ENCODE assay signal across 8 cellular contexts in genomic region chr3:50320853-50321145, GRCh38. TPM values are rescaled to one million over a fixed set of nuclear protein-coding genes. Genes with fewer than 3 reads are reported as not detected.
DNase-seq lines count a peak whose midpoint lies in the region; ATAC-seq and TF ChIP-seq lines count a peak whose summit lies in the region.

No MANE protein-coding gene starts in this region.

- peak overlapping the region; percentile 72 to 91 for H3K9ac ChIP-seq in colonic mucosa (ENCODE audit: low read depth in 2 of 2, low read length in 2 of 2)

- no peaks in the 10 kb centered on the region for H3K9me3 ChIP-seq in colonic mucosa

- H3K36me3 ChIP-seq in colonic mucosa: no peaks in the 10 kb centered on the region

- DNase-seq in CD14-positive monocyte (ENCODE audit: low spot score) (no peak), colonic mucosa (no peak), DMS 273 (lab: John Stamatoyannopoulos, UW; ENCODE audit: unreplicated experiment) (no peak), NCI-H2107 treated with DMSO at 0.1 percent for 48 hours (lab: John Stamatoyannopoulos, UW; ENCODE audit: unreplicated experiment) (no peak)
- DNase-seq in Jurkat, Clone E6-1 (ENCODE audit: low read depth, low spot score): no peak
- DNase-seq in natural killer cell treated with Interleukin-12 subunit alpha and Interleukin-12 subunit beta and Interleukin-15 and Interleukin-18, amount 100 ng/mL, for 72 hours (ENCODE audit: low spot score): no peak
- DNase-seq in central memory CD4-positive, alpha-beta T cell: no peak

- H3K27ac ChIP-seq in colonic mucosa: peak overlapping the region; percentile 81

- peaks cover 0 to 4% (median 2%) of the 10 kb centered on the region in 3 donors for H3K27me3 Mint-ChIP-seq in CD14-positive monocyte (ENCODE audit: low read depth in 3 of 3)
- no peaks in the 10 kb centered on the region for H3K27me3 Mint-ChIP-seq in natural killer cell treated with Interleukin-12 subunit alpha and Interleukin-12 subunit beta and Interleukin-15 and Interleukin-18, amount 100 ng/mL, for 72 hours

- peaks cover 81% of the 10 kb centered on the region for H3K4me1 Mint-ChIP-seq in CD14-positive monocyte
- peaks cover 22 to 37% of the 10 kb centered on the region in 2 donors for H3K4me1 Mint-ChIP-seq in natural killer cell treated with Interleukin-12 subunit alpha and Interleukin-12 subunit beta and Interleukin-15 and Interleukin-18, amount 100 ng/mL, for 72 hours (ENCODE audit: low read depth in 2 of 2)

- peak overlapping the region; percentile 98 for H3K4me3 ChIP-seq in Jurkat, Clone E6-1 (ENCODE audit: low read length)
- H3K4me3 ChIP-seq in colonic mucosa: peak overlapping the region; percentile 66

- peaks cover 18 to 35% of the 10 kb centered on the region in 2 donors for H3K36me3 Mint-ChIP-seq in CD14-positive monocyte
- no peaks in the 10 kb centered on the region for H3K36me3 Mint-ChIP-seq in natural killer cell treated with Interleukin-12 subunit alpha and Interleukin-12 subunit beta and Interleukin-15 and Interleukin-18, amount 100 ng/mL, for 72 hours

- no peaks in the 10 kb centered on the region for H3K27me3 ChIP-seq in colonic mucosa

- TF ChIP-seq CTCF in CD14-positive monocyte (IDR thresholded peaks at IDR 0.05): no peak
- TF ChIP-seq CTCF in colonic mucosa (IDR thresholded peaks at IDR 0.05): no peak

- no peak for ATAC-seq in natural killer cell treated with Interleukin-12 subunit alpha and Interleukin-12 subunit beta and Interleukin-15 and Interleukin-18, amount 100 ng/mL, for 72 hours
- no peak for ATAC-seq in GM18519 (IDR thresholded peaks at IDR 0.05; ENCODE audit: low FRiP score, unreplicated experiment)

- no peaks in the 10 kb centered on the region for H3K9me3 Mint-ChIP-seq in CD14-positive monocyte
- no peaks in the 10 kb centered on the region for H3K9me3 Mint-ChIP-seq in natural killer cell treated with Interleukin-12 subunit alpha and Interleukin-12 subunit beta and Interleukin-15 and Interleukin-18, amount 100 ng/mL, for 72 hours

- peak overlapping the region; percentile 38 to 90 (median 87) for H3K27ac Mint-ChIP-seq in CD14-positive monocyte
- peak overlapping the region; percentile 50 to 87 for H3K27ac Mint-ChIP-seq in natural killer cell treated with Interleukin-12 subunit alpha and Interleukin-12 subunit beta and Interleukin-15 and Interleukin-18, amount 100 ng/mL, for 72 hours

- intact Hi-C loops in CD14-positive monocyte (cut with micrococcal nuclease) (loop anchor here (2.0 kb wide), 1 partner anchor 22 kb away; the partner anchor contains the start of genes HYAL3 (in 2 of the 2) and NAA80 (in 2 of the 2)), colonic mucosa (cut with DNase I) (loop anchor here (10.0 kb wide), 1 partner anchor 46 kb away; the partner anchor contains the start of gene LSMEM2)

- peak overlapping the region; percentile 86 to 94 for H3K4me3 Mint-ChIP-seq in CD14-positive monocyte
- H3K4me3 Mint-ChIP-seq in natural killer cell treated with Interleukin-12 subunit alpha and Interleukin-12 subunit beta and Interleukin-15 and Interleukin-18, amount 100 ng/mL, for 72 hours: peak overlapping the region; percentile 79

- peaks cover 38% of the 10 kb centered on the region for H3K4me1 ChIP-seq in colonic mucosa

RNA-seq across cellular contexts. Expression of gene HYAL2, which starts 1.7 kb away (rescaled TPM):
- polyA plus RNA-seq in CD14-positive monocyte: 10 to 100 TPM; 18.3 to 25.8 TPM
- polyA plus RNA-seq in Jurkat, Clone E6-1 (2012; ENCODE audit: insufficient read depth, insufficient read length): 24.7 TPM
- total RNA-seq in colonic mucosa: 10 to 100 TPM; 31.3 to 37.1 TPM
- 10 to 100 TPM in 1 of 2 donors, 1 to 10 TPM in 1; 5.6 to 11.1 TPM for total RNA-seq in natural killer cell treated with Interleukin-12 subunit alpha and Interleukin-12 subunit beta and Interleukin-15 and Interleukin-18, amount 100 ng/mL, for 72 hours

RNA-seq across cellular contexts. Expression of gene TUSC2, which starts 7.2 kb away (rescaled TPM):
- polyA plus RNA-seq in CD14-positive monocyte: 10 to 100 TPM; 47.0 to 55.7 TPM
- polyA plus RNA-seq in Jurkat, Clone E6-1 (2012; ENCODE audit: insufficient read depth, insufficient read length): 44.7 TPM
- 10 to 100 TPM; 26.1 to 39.5 TPM for total RNA-seq in colonic mucosa
- total RNA-seq in natural killer cell treated with Interleukin-12 subunit alpha and Interleukin-12 subunit beta and Interleukin-15 and Interleukin-18, amount 100 ng/mL, for 72 hours: 10 to 100 TPM; 26.9 to 31.9 TPM

RNA-seq across cellular contexts. Expression of gene HYAL1, which starts 17.4 kb away (rescaled TPM):
- polyA plus RNA-seq in CD14-positive monocyte: not detected
- not detected for polyA plus RNA-seq in Jurkat, Clone E6-1 (2012; ENCODE audit: insufficient read depth, insufficient read length)
- 10 to 100 TPM in 1 of 2 donors, 1 to 10 TPM in 1; 9.0 to 15.2 TPM for total RNA-seq in colonic mucosa
- total RNA-seq in natural killer cell treated with Interleukin-12 subunit alpha and Interleukin-12 subunit beta and Interleukin-15 and Interleukin-18, amount 100 ng/mL, for 72 hours: under 1 TPM; 0.25 to 0.26 TPM

RNA-seq across cellular contexts. Expression of gene RASSF1, which starts 19.8 kb away (rescaled TPM):
- polyA plus RNA-seq in CD14-positive monocyte: 10 to 100 TPM; 16.0 to 24.0 TPM
- polyA plus RNA-seq in Jurkat, Clone E6-1 (2012; ENCODE audit: insufficient read depth, insufficient read length): 23.7 TPM
- total RNA-seq in colonic mucosa: 10 to 100 TPM; 20.6 to 28.2 TPM
- 10 to 100 TPM; 48.2 to 65.4 TPM for total RNA-seq in natural killer cell treated with Interleukin-12 subunit alpha and Interleukin-12 subunit beta and Interleukin-15 and Interleukin-18, amount 100 ng/mL, for 72 hours

RNA-seq across cellular contexts. Expression of gene HYAL3, which starts 21.6 kb away (rescaled TPM):
- 1 to 10 TPM; 3.4 to 5.8 TPM for polyA plus RNA-seq in CD14-positive monocyte
- 7.3 TPM for polyA plus RNA-seq in Jurkat, Clone E6-1 (2012; ENCODE audit: insufficient read depth, insufficient read length)
- total RNA-seq in colonic mucosa: 1 to 10 TPM; 2.5 to 4.2 TPM
- 1 to 10 TPM; 5.5 to 5.6 TPM for total RNA-seq in natural killer cell treated with Interleukin-12 subunit alpha and Interleukin-12 subunit beta and Interleukin-15 and Interleukin-18, amount 100 ng/mL, for 72 hours

Comparison
In these comparisons a context has a peak if more than half of its experiments do, and no peak if none do; other contexts are left out.
1. RNA of gene HYAL1, which starts 17.4 kb away (total RNA-seq): 9.0 to 15.2 TPM in colonic mucosa; 0.25 to 0.26 TPM in natural killer cell treated with Interleukin-12 subunit alpha and Interleukin-12 subunit beta and Interleukin-15 and Interleukin-18, amount 100 ng/mL, for 72 hours; every median in the first group is over 4 times any median in the second.